In the genomic region with DNA sequence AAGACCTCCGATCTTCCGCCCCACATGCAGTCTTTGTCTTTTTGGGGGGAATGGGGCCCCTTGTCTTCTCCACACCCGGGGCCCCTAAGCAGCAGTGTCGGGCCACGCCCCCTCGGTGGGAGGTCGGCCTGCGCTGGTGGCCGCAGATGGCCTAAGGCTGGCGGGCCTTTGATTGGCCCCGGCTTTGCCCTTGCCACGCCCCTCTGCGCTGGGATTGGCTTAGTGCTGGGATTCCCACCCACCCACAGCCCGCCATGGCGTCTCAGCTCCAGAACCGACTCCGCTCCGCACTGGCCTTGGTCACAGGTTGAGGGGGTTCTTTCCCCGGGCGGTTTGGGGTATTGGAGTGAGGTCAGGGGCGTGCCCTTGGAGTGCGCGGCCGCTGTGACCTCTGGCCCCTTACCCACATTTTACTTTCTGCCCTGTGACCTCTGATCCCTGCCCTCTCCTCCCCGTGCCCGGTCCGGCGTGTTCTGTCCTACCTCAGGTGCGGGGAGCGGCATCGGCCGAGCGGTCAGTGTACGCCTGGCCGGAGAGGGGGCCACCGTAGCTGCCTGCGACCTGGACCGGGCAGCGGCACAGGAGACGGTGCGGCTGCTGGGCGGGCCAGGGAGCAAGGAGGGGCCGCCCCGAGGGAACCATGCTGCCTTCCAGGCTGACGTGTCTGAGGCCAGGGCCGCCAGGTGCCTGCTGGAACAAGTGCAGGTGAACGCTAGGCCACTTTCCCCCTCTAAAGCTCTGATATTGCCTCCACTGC, we compare ENCODE assay signal across 1 cellular context.
TF ChIP-seq lines count a peak whose summit lies in the region.

Gene HSD17B8, plus strand, starts transcription at position 241 of the 757 bp plus-strand sequence. Its CDS starts 14 bp downstream, at position 255.

TF ChIP-seq in HepG2, 621 proteins besides CTCF, POLR2A, EP300 and RAD21 (continued from another document and continues in another):
- TF ChIP-seq DDIT3 (CRISPR knock-in tag; IDR thresholded peaks at IDR 0.05): no peak
- peak; percentile 92 for TF ChIP-seq ZC3H13 (CRISPR knock-in tag; IDR thresholded peaks at IDR 0.05)
- no peak for TF ChIP-seq USF2 (IDR thresholded peaks at IDR 0.05; ENCODE audit: low read depth, low read length)
- no peak for TF ChIP-seq USF2 (CRISPR knock-in tag; IDR thresholded peaks at IDR 0.05; ENCODE audit: borderline replicate concordance)
- TF ChIP-seq NBN (conservative IDR thresholded peaks at IDR 0.05): no peak
- TF ChIP-seq JUN (CRISPR knock-in tag; IDR thresholded peaks at IDR 0.05): peak; percentile 36; the same call in 1 of the 2 replicates
- TF ChIP-seq DPF2 (CRISPR knock-in tag; IDR thresholded peaks at IDR 0.05; ENCODE audit: borderline replicate concordance, low read depth): peak; percentile 21; the same call in 1 of the 2 replicates
- TF ChIP-seq PAF1 (CRISPR knock-in tag; IDR thresholded peaks at IDR 0.05): peak; percentile 72; the same call in 1 of the 2 replicates
- TF ChIP-seq KLF11 (CRISPR knock-in tag; IDR thresholded peaks at IDR 0.05): peak; percentile 58; the same call in 1 of the 2 replicates
- no peak for TF ChIP-seq REST (IDR thresholded peaks at IDR 0.05; ENCODE audit: borderline replicate concordance in 1 of 2, low read depth in 1 of 2, low read length in 2 of 2)
- TF ChIP-seq ZNF160 (CRISPR knock-in tag; IDR thresholded peaks at IDR 0.05): peak; percentile 68; the same call in 1 of the 2 replicates
- peak; percentile 94; the same call in 1 of the 2 replicates for TF ChIP-seq ZBTB10 (CRISPR knock-in tag; IDR thresholded peaks at IDR 0.05; ENCODE audit: borderline replicate concordance)
- TF ChIP-seq, protein P1, sequence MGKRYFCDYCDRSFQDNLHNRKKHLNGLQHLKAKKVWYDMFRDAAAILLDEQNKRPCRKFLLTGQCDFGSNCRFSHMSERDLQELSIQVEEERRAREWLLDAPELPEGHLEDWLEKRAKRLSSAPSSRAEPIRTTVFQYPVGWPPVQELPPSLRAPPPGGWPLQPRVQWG (CRISPR knock-in tag; IDR thresholded peaks at IDR 0.05; ENCODE audit: borderline replicate concordance, low read depth): no peak
- TF ChIP-seq ZNF790 (CRISPR knock-in tag; IDR thresholded peaks at IDR 0.05; ENCODE audit: borderline replicate concordance): peak; percentile 77; the same call in 1 of the 2 replicates
- TF ChIP-seq YEATS2 (CRISPR knock-in tag; IDR thresholded peaks at IDR 0.05; ENCODE audit: borderline replicate concordance): peak; percentile 64; the same call in 1 of the 2 replicates
- peak; percentile 50; the same call in 1 of the 2 replicates for TF ChIP-seq HNF4G (IDR thresholded peaks at IDR 0.05; ENCODE audit: borderline replicate concordance, low read depth, low read length)
- TF ChIP-seq HNF4G (CRISPR knock-in tag; IDR thresholded peaks at IDR 0.05; ENCODE audit: borderline replicate concordance, low read depth): peak; percentile 67
- TF ChIP-seq, protein P2, sequence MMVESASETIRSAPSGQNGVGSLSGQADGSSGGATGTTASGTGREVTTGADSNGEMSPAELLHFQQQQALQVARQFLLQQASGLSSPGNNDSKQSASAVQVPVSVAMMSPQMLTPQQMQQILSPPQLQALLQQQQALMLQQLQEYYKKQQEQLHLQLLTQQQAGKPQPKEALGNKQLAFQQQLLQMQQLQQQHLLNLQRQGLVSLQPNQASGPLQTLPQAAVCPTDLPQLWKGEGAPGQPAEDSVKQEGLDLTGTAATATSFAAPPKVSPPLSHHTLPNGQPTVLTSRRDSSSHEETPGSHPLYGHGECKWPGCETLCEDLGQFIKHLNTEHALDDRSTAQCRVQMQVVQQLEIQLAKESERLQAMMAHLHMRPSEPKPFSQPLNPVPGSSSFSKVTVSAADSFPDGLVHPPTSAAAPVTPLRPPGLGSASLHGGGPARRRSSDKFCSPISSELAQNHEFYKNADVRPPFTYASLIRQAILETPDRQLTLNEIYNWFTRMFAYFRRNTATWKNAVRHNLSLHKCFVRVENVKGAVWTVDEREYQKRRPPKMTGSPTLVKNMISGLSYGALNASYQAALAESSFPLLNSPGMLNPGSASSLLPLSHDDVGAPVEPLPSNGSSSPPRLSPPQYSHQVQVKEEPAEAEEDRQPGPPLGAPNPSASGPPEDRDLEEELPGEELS (CRISPR knock-in tag; IDR thresholded peaks at IDR 0.05): peak; percentile 30; the same call in 1 of the 2 replicates
- TF ChIP-seq, protein P3, sequence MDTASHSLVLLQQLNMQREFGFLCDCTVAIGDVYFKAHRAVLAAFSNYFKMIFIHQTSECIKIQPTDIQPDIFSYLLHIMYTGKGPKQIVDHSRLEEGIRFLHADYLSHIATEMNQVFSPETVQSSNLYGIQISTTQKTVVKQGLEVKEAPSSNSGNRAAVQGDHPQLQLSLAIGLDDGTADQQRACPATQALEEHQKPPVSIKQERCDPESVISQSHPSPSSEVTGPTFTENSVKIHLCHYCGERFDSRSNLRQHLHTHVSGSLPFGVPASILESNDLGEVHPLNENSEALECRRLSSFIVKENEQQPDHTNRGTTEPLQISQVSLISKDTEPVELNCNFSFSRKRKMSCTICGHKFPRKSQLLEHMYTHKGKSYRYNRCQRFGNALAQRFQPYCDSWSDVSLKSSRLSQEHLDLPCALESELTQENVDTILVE (CRISPR knock-in tag; IDR thresholded peaks at IDR 0.05): 0 out of 2 replicates have a peak, but pooled peaks have one; percentile 48
- no peak for TF ChIP-seq ZNF260 (CRISPR knock-in tag; IDR thresholded peaks at IDR 0.05; ENCODE audit: borderline replicate concordance, low read depth)
- peak; percentile 91 for TF ChIP-seq ESRRA (CRISPR knock-in tag; IDR thresholded peaks at IDR 0.05; ENCODE audit: low read depth)
- peak; percentile 40; the same call in 1 of the 2 replicates for TF ChIP-seq FOXO1 (CRISPR knock-in tag; IDR thresholded peaks at IDR 0.05)
- no peak for TF ChIP-seq ARNT (IDR thresholded peaks at IDR 0.05)
- no peak; the same call in 1 of the 2 replicates for TF ChIP-seq KLF13 (CRISPR knock-in tag; IDR thresholded peaks at IDR 0.05)
- TF ChIP-seq HNRNPLL (IDR thresholded peaks at IDR 0.05; ENCODE audit: low read depth, low read length, poor library complexity, severe bottlenecking): peak; percentile 91
- no peak for TF ChIP-seq NFE2L2 (IDR thresholded peaks at IDR 0.05; ENCODE audit: low read length)
- TF ChIP-seq GZF1 (CRISPR knock-in tag; IDR thresholded peaks at IDR 0.05): no peak
- TF ChIP-seq MZF1 (CRISPR knock-in tag; IDR thresholded peaks at IDR 0.05; ENCODE audit: borderline replicate concordance): 0 out of 2 replicates have a peak, but pooled peaks have one; percentile 22
- no peak for TF ChIP-seq MATR3 (CRISPR knock-in tag; IDR thresholded peaks at IDR 0.05)
- TF ChIP-seq DMAP1 (CRISPR knock-in tag; IDR thresholded peaks at IDR 0.05): peak; percentile 85
- TF ChIP-seq ZNF333 (CRISPR knock-in tag; IDR thresholded peaks at IDR 0.05; ENCODE audit: borderline replicate concordance): 0 out of 2 replicates have a peak, but pooled peaks have one; percentile 88
- TF ChIP-seq NR0B2 (CRISPR knock-in tag; IDR thresholded peaks at IDR 0.05): no peak; the same call in 1 of the 2 replicates
- peak; percentile 85 for TF ChIP-seq MTA1 (CRISPR knock-in tag; IDR thresholded peaks at IDR 0.05; ENCODE audit: borderline replicate concordance)
- TF ChIP-seq ZSCAN12 (CRISPR knock-in tag; IDR thresholded peaks at IDR 0.05): 0 out of 2 replicates have a peak, but pooled peaks have one; percentile 71
- peak; percentile 65; the same call in 1 of the 2 replicates for TF ChIP-seq ZNF747 (CRISPR knock-in tag; IDR thresholded peaks at IDR 0.05; ENCODE audit: borderline replicate concordance)
- TF ChIP-seq SOX6 (IDR thresholded peaks at IDR 0.05): no peak
- peak; percentile 62 for TF ChIP-seq SOX6 (CRISPR knock-in tag; IDR thresholded peaks at IDR 0.05)
- no peak for TF ChIP-seq ZNF878 (CRISPR knock-in tag; IDR thresholded peaks at IDR 0.05)
- 0 out of 2 replicates have a peak, but pooled peaks have one; percentile 28 for TF ChIP-seq ZBTB3 (CRISPR knock-in tag; IDR thresholded peaks at IDR 0.05; ENCODE audit: borderline replicate concordance, low read depth)
- peak; percentile 78; the same call in 1 of the 2 replicates for TF ChIP-seq TSC22D2 (CRISPR knock-in tag; IDR thresholded peaks at IDR 0.05; ENCODE audit: borderline replicate concordance)
- TF ChIP-seq ZNF580 (CRISPR knock-in tag; IDR thresholded peaks at IDR 0.05; ENCODE audit: borderline replicate concordance, low read depth): peak; percentile 48; the same call in 1 of the 2 replicates
- TF ChIP-seq HBP1 (CRISPR knock-in tag; IDR thresholded peaks at IDR 0.05; ENCODE audit: low read depth): peak; percentile 50; the same call in 1 of the 2 replicates
